Comparison of ENCODE assay signal across 8 cellular contexts in genomic region chr1:184805667-184806295, GRCh38. TPM values are rescaled to one million over a fixed set of nuclear protein-coding genes. Genes with fewer than 3 reads are reported as not detected.
DNase-seq lines count a peak whose midpoint lies in the region; ATAC-seq and TF ChIP-seq lines count a peak whose summit lies in the region.

No MANE protein-coding gene starts in this region.

- no peak overlapping the region for H3K27ac Mint-ChIP-seq in GM23338
- no peak overlapping the region for H3K27ac Mint-ChIP-seq in neural progenitor cell
- no peak overlapping the region for H3K27ac Mint-ChIP-seq in stimulated activated naive CD8-positive, alpha-beta T cell treated with anti-CD3 and anti-CD28 coated beads, Interleukin-15, amount 100 ng/mL, for 72 hours

- H3K27me3 ChIP-seq in DOHH2 (ENCODE audit: control insufficient read depth, low read length) (no peaks in the 10 kb centered on the region), GM23338 (ENCODE audit: insufficient read depth) (no peaks in the 10 kb centered on the region), neural progenitor cell (no peaks in the 10 kb centered on the region)

- H3K4me1 ChIP-seq in DOHH2 (ENCODE audit: control insufficient read depth, low read length) = peaks cover 10% of the 10 kb centered on the region
- H3K4me1 ChIP-seq in GM23338 (ENCODE audit: insufficient read depth) = no peaks in the 10 kb centered on the region
- no peaks in the 10 kb centered on the region for H3K4me1 ChIP-seq in neural progenitor cell

- H3K9ac ChIP-seq in neural progenitor cell = no peak overlapping the region

- no peaks in the 10 kb centered on the region for H3K9me3 Mint-ChIP-seq in GM23338
- no peaks in the 10 kb centered on the region for H3K9me3 Mint-ChIP-seq in neural progenitor cell
- no peaks in the 10 kb centered on the region for H3K9me3 Mint-ChIP-seq in stimulated activated naive CD8-positive, alpha-beta T cell treated with anti-CD3 and anti-CD28 coated beads, Interleukin-15, amount 100 ng/mL, for 72 hours

- no peaks in the 10 kb centered on the region for H3K4me1 Mint-ChIP-seq in GM23338
- H3K4me1 Mint-ChIP-seq in neural progenitor cell = peaks cover 6% of the 10 kb centered on the region
- H3K4me1 Mint-ChIP-seq in stimulated activated naive CD8-positive, alpha-beta T cell treated with anti-CD3 and anti-CD28 coated beads, Interleukin-15, amount 100 ng/mL, for 72 hours = peaks cover 8% of the 10 kb centered on the region

- H2AFZ ChIP-seq in GM23338 (no peak overlapping the region), neural progenitor cell (replicated peaks) (no peak overlapping the region)

- peak; percentile 100 for ATAC-seq in GM23338
- peak; percentile 95 for ATAC-seq in stimulated activated naive CD8-positive, alpha-beta T cell treated with anti-CD3 and anti-CD28 coated beads, Interleukin-15, amount 100 ng/mL, for 72 hours

- H3K9me2 ChIP-seq in DOHH2 (replicated peaks; ENCODE audit: control insufficient read depth, low read length) (no peaks in the 10 kb centered on the region), GM23338 (ENCODE audit: insufficient read depth) (no peaks in the 10 kb centered on the region)

- H3K36me3 Mint-ChIP-seq in GM23338 (ENCODE audit: low read depth) (peaks cover 6% of the 10 kb centered on the region), neural progenitor cell (no peaks in the 10 kb centered on the region)

- H3K27ac ChIP-seq in DOHH2 (ENCODE audit: low read depth, low read length) (no peak overlapping the region), GM23338 (ENCODE audit: low read depth) (no peak overlapping the region), neural progenitor cell (no peak overlapping the region)

- H3K79me2 ChIP-seq in DOHH2 (ENCODE audit: control insufficient read depth, low read length) (no peaks in the 10 kb centered on the region), GM23338 (replicated peaks; ENCODE audit: insufficient read depth) (no peaks in the 10 kb centered on the region), neural progenitor cell (ENCODE audit: low read depth) (no peaks in the 10 kb centered on the region)

- H3K36me3 ChIP-seq in DOHH2 (ENCODE audit: control insufficient read depth, low read length) (no peaks in the 10 kb centered on the region), GM23338 (ENCODE audit: insufficient read depth) (no peaks in the 10 kb centered on the region), neural progenitor cell (no peaks in the 10 kb centered on the region)

- H3K4me2 ChIP-seq in DOHH2 (ENCODE audit: low read length) = no peak overlapping the region
- H3K4me2 ChIP-seq in GM23338 = no peak overlapping the region
- no peak overlapping the region for H3K4me2 ChIP-seq in neural progenitor cell

- TF ChIP-seq CTCF in DOHH2 (IDR thresholded peaks at IDR 0.05; ENCODE audit: low read depth, low read length, poor library complexity, severe bottlenecking) (peak; percentile 86), GM23338 (conservative IDR thresholded peaks at IDR 0.05; ENCODE audit: low read depth in 2 of 2) (peak; percentile 90 to 99), LNCaP clone FGC (IDR thresholded peaks at IDR 0.05; ENCODE audit: control insufficient read depth, extremely low read depth, insufficient read depth) (peak; percentile 93), neural progenitor cell (IDR thresholded peaks at IDR 0.05) (peak; percentile 95)

- DNase-seq in GM23338 (ENCODE audit: low spot score) (peak; percentile 86), LNCaP clone FGC (ENCODE audit: low read depth) (peak; percentile 78), RKO (ENCODE audit: low spot score) (peak; percentile 84), fibroblast of the conjunctiva (ENCODE audit: low read depth) (peak; percentile 78), neural progenitor cell (ENCODE audit: low spot score) (peak; percentile 88)
- DNase-seq in activated T-helper 1 cell treated with anti-CD3 and anti-CD28 coated beads, Interleukin-2, amount 50 U/mL, for 16 hours (ENCODE audit: low read depth in 1 of 2, low spot score in 1 of 2) = peak; percentile 68 to 69
- peak; percentile 71 to 77 for DNase-seq in stimulated activated naive CD8-positive, alpha-beta T cell treated with anti-CD3 and anti-CD28 coated beads, Interleukin-15, amount 100 ng/mL, for 72 hours

- H3K4me3 ChIP-seq in DOHH2 (ENCODE audit: low read length) (no peak overlapping the region), GM23338 (no peak overlapping the region), LNCaP clone FGC (ENCODE audit: low read depth, low read length) (no peak overlapping the region), neural progenitor cell (no peak overlapping the region)

- H4K20me1 ChIP-seq in DOHH2 (ENCODE audit: control insufficient read depth, insufficient read depth, low read depth, low read length) (no peaks in the 10 kb centered on the region), GM23338 (replicated peaks; ENCODE audit: insufficient read depth) (no peaks in the 10 kb centered on the region), neural progenitor cell (ENCODE audit: low read depth) (no peaks in the 10 kb centered on the region)

- H3F3A ChIP-seq in DOHH2 (ENCODE audit: control insufficient read depth, insufficient read depth) = no peaks in the 10 kb centered on the region
- H3F3A ChIP-seq in GM23338 (replicated peaks; ENCODE audit: low read depth) = no peaks in the 10 kb centered on the region
- no peaks in the 10 kb centered on the region for H3F3A ChIP-seq in neural progenitor cell (ENCODE audit: low read depth)

- H3K9me3 ChIP-seq in DOHH2 (ENCODE audit: control insufficient read depth, insufficient read depth, low read length) (no peaks in the 10 kb centered on the region), neural progenitor cell (ENCODE audit: low read depth) (no peaks in the 10 kb centered on the region)

- no peak overlapping the region for H3K4me3 Mint-ChIP-seq in GM23338
- H3K4me3 Mint-ChIP-seq in neural progenitor cell = no peak overlapping the region
- no peak overlapping the region for H3K4me3 Mint-ChIP-seq in stimulated activated naive CD8-positive, alpha-beta T cell treated with anti-CD3 and anti-CD28 coated beads, Interleukin-15, amount 100 ng/mL, for 72 hours

- peaks cover 3% of the 10 kb centered on the region for H3K27me3 Mint-ChIP-seq in GM23338 (ENCODE audit: insufficient read depth, low read depth, poor library complexity)
- H3K27me3 Mint-ChIP-seq in neural progenitor cell (ENCODE audit: insufficient read depth, low read depth) = no peaks in the 10 kb centered on the region
- no peaks in the 10 kb centered on the region for H3K27me3 Mint-ChIP-seq in stimulated activated naive CD8-positive, alpha-beta T cell treated with anti-CD3 and anti-CD28 coated beads, Interleukin-15, amount 100 ng/mL, for 72 hours

RNA-seq across cellular contexts. Expression of gene EDEM3, which starts 51.1 kb away (rescaled TPM):
- total RNA-seq in GM23338 (2014; rRNA removed; shearing (Covaris generic)) = 11.5 and 13.6 TPM in 2 replicates
- 4.8 and 5.2 TPM in 2 replicates for polyA plus RNA-seq in GM23338 (2016; fragmentation: Nextera tagmentation; extraction: Ambion mirVana)
- 14.7 and 32.9 TPM in 2 replicates for total RNA-seq in neural progenitor cell (ENCODE audit: low replicate concordance)
